1 cellular context compared by ENCODE assay signal in genomic region chr2:54572262-54572635, GRCh38.
A peak's percentile ranks its signal among the peaks of the same experiment; 100 is the strongest.
TF ChIP-seq lines count a peak whose summit lies in the region.

No MANE protein-coding gene starts in this region.

TF ChIP-seq in HEK293, 187 proteins besides CTCF, POLR2A, EP300 and RAD21 (continued from another document):
- TF ChIP-seq KLF16 (tag by site-specific recombination; IDR thresholded peaks at IDR 0.05), result no peak
- TF ChIP-seq, protein P1, sequence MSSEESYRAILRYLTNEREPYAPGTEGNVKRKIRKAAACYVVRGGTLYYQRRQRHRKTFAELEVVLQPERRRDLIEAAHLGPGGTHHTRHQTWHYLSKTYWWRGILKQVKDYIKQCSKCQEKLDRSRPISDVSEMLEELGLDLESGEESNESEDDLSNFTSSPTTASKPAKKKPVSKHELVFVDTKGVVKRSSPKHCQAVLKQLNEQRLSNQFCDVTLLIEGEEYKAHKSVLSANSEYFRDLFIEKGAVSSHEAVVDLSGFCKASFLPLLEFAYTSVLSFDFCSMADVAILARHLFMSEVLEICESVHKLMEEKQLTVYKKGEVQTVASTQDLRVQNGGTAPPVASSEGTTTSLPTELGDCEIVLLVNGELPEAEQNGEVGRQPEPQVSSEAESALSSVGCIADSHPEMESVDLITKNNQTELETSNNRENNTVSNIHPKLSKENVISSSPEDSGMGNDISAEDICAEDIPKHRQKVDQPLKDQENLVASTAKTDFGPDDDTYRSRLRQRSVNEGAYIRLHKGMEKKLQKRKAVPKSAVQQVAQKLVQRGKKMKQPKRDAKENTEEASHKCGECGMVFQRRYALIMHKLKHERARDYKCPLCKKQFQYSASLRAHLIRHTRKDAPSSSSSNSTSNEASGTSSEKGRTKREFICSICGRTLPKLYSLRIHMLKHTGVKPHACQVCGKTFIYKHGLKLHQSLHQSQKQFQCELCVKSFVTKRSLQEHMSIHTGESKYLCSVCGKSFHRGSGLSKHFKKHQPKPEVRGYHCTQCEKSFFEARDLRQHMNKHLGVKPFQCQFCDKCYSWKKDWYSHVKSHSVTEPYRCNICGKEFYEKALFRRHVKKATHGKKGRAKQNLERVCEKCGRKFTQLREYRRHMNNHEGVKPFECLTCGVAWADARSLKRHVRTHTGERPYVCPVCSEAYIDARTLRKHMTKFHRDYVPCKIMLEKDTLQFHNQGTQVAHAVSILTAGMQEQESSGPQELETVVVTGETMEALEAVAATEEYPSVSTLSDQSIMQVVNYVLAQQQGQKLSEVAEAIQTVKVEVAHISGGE (tag by site-specific recombination; conservative IDR thresholded peaks at IDR 0.05; ENCODE audit: low read depth), result no peak
- TF ChIP-seq ZNF664 (tag by site-specific recombination; IDR thresholded peaks at IDR 0.05), result no peak
- TF ChIP-seq ZNF843 (tag by site-specific recombination; IDR thresholded peaks at IDR 0.05), result peak; percentile 94
- no peak for TF ChIP-seq ZNF248 (tag by site-specific recombination; IDR thresholded peaks at IDR 0.05)
- peak; percentile 70 for TF ChIP-seq ZNF629 (tag by site-specific recombination; IDR thresholded peaks at IDR 0.05)
- TF ChIP-seq ZNF211 (tag by site-specific recombination; IDR thresholded peaks at IDR 0.05; ENCODE audit: low read depth), result no peak
- no peak for TF ChIP-seq ZNF223 (tag by site-specific recombination; IDR thresholded peaks at IDR 0.05)
- no peak for TF ChIP-seq ZNF792 (tag by site-specific recombination; IDR thresholded peaks at IDR 0.05)
- TF ChIP-seq, protein P2, sequence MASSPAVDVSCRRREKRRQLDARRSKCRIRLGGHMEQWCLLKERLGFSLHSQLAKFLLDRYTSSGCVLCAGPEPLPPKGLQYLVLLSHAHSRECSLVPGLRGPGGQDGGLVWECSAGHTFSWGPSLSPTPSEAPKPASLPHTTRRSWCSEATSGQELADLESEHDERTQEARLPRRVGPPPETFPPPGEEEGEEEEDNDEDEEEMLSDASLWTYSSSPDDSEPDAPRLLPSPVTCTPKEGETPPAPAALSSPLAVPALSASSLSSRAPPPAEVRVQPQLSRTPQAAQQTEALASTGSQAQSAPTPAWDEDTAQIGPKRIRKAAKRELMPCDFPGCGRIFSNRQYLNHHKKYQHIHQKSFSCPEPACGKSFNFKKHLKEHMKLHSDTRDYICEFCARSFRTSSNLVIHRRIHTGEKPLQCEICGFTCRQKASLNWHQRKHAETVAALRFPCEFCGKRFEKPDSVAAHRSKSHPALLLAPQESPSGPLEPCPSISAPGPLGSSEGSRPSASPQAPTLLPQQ (tag by site-specific recombination; IDR thresholded peaks at IDR 0.05), result no peak
- peak; percentile 70; the same call in 1 of the 2 replicates for TF ChIP-seq BCL11A (tag by site-specific recombination; IDR thresholded peaks at IDR 0.05; ENCODE audit: low read depth)
- TF ChIP-seq ZBTB1 (tag by site-specific recombination; IDR thresholded peaks at IDR 0.05), result no peak
- TF ChIP-seq, protein P3, sequence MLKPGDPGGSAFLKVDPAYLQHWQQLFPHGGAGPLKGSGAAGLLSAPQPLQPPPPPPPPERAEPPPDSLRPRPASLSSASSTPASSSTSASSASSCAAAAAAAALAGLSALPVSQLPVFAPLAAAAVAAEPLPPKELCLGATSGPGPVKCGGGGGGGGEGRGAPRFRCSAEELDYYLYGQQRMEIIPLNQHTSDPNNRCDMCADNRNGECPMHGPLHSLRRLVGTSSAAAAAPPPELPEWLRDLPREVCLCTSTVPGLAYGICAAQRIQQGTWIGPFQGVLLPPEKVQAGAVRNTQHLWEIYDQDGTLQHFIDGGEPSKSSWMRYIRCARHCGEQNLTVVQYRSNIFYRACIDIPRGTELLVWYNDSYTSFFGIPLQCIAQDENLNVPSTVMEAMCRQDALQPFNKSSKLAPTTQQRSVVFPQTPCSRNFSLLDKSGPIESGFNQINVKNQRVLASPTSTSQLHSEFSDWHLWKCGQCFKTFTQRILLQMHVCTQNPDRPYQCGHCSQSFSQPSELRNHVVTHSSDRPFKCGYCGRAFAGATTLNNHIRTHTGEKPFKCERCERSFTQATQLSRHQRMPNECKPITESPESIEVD (tag by site-specific recombination; IDR thresholded peaks at IDR 0.05), result peak; percentile 99
- peak; percentile 40; the same call in 1 of the 2 replicates for TF ChIP-seq ZNF2 (tag by site-specific recombination; IDR thresholded peaks at IDR 0.05)
- TF ChIP-seq ZNF138 (tag by site-specific recombination; IDR thresholded peaks at IDR 0.05; ENCODE audit: borderline replicate concordance), result no peak
- TF ChIP-seq ZBTB7A (tag by site-specific recombination; IDR thresholded peaks at IDR 0.05; ENCODE audit: low read depth), result no peak
- no peak for TF ChIP-seq ZNF175 (tag by site-specific recombination; IDR thresholded peaks at IDR 0.05)
- TF ChIP-seq SP3 (tag by site-specific recombination; IDR thresholded peaks at IDR 0.05), result no peak
- no peak for TF ChIP-seq ZIC2 (tag by site-specific recombination; IDR thresholded peaks at IDR 0.05)
- TF ChIP-seq GLI4 (tag by site-specific recombination; IDR thresholded peaks at IDR 0.05), result no peak
- no peak for TF ChIP-seq ZNF791 (tag by site-specific recombination; IDR thresholded peaks at IDR 0.05)
- TF ChIP-seq ZNF654 (tag by site-specific recombination; IDR thresholded peaks at IDR 0.05; ENCODE audit: low read depth), result no peak
- no peak for TF ChIP-seq ZNF423 (tag by site-specific recombination; IDR thresholded peaks at IDR 0.05)
- TF ChIP-seq HOXA7 (CRISPR knock-in tag; IDR thresholded peaks at IDR 0.05; ENCODE audit: borderline replicate concordance), result no peak
- TF ChIP-seq ZNF155 (tag by site-specific recombination; IDR thresholded peaks at IDR 0.05), result no peak
- no peak for TF ChIP-seq ZNF544 (tag by site-specific recombination; IDR thresholded peaks at IDR 0.05)
- TF ChIP-seq KLF9 (tag by site-specific recombination; IDR thresholded peaks at IDR 0.05; ENCODE audit: low read depth), result no peak
- TF ChIP-seq, protein P4, sequence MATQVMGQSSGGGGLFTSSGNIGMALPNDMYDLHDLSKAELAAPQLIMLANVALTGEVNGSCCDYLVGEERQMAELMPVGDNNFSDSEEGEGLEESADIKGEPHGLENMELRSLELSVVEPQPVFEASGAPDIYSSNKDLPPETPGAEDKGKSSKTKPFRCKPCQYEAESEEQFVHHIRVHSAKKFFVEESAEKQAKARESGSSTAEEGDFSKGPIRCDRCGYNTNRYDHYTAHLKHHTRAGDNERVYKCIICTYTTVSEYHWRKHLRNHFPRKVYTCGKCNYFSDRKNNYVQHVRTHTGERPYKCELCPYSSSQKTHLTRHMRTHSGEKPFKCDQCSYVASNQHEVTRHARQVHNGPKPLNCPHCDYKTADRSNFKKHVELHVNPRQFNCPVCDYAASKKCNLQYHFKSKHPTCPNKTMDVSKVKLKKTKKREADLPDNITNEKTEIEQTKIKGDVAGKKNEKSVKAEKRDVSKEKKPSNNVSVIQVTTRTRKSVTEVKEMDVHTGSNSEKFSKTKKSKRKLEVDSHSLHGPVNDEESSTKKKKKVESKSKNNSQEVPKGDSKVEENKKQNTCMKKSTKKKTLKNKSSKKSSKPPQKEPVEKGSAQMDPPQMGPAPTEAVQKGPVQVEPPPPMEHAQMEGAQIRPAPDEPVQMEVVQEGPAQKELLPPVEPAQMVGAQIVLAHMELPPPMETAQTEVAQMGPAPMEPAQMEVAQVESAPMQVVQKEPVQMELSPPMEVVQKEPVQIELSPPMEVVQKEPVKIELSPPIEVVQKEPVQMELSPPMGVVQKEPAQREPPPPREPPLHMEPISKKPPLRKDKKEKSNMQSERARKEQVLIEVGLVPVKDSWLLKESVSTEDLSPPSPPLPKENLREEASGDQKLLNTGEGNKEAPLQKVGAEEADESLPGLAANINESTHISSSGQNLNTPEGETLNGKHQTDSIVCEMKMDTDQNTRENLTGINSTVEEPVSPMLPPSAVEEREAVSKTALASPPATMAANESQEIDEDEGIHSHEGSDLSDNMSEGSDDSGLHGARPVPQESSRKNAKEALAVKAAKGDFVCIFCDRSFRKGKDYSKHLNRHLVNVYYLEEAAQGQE (tag by site-specific recombination; IDR thresholded peaks at IDR 0.05), result no peak
- no peak for TF ChIP-seq SP2 (tag by site-specific recombination; IDR thresholded peaks at IDR 0.05)
- TF ChIP-seq ZNF433 (tag by site-specific recombination; IDR thresholded peaks at IDR 0.05; ENCODE audit: low read depth), result no peak
- no peak for TF ChIP-seq ZFHX2 (tag by site-specific recombination; conservative IDR thresholded peaks at IDR 0.05)
- TF ChIP-seq ZNF266 (tag by site-specific recombination; IDR thresholded peaks at IDR 0.05; ENCODE audit: low read depth), result no peak
- TF ChIP-seq, protein P5, sequence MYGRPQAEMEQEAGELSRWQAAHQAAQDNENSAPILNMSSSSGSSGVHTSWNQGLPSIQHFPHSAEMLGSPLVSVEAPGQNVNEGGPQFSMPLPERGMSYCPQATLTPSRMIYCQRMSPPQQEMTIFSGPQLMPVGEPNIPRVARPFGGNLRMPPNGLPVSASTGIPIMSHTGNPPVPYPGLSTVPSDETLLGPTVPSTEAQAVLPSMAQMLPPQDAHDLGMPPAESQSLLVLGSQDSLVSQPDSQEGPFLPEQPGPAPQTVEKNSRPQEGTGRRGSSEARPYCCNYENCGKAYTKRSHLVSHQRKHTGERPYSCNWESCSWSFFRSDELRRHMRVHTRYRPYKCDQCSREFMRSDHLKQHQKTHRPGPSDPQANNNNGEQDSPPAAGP (tag by site-specific recombination; IDR thresholded peaks at IDR 0.05), result peak; percentile 91
- no peak for TF ChIP-seq ZNF549 (tag by site-specific recombination; IDR thresholded peaks at IDR 0.05)
- TF ChIP-seq, protein P6, sequence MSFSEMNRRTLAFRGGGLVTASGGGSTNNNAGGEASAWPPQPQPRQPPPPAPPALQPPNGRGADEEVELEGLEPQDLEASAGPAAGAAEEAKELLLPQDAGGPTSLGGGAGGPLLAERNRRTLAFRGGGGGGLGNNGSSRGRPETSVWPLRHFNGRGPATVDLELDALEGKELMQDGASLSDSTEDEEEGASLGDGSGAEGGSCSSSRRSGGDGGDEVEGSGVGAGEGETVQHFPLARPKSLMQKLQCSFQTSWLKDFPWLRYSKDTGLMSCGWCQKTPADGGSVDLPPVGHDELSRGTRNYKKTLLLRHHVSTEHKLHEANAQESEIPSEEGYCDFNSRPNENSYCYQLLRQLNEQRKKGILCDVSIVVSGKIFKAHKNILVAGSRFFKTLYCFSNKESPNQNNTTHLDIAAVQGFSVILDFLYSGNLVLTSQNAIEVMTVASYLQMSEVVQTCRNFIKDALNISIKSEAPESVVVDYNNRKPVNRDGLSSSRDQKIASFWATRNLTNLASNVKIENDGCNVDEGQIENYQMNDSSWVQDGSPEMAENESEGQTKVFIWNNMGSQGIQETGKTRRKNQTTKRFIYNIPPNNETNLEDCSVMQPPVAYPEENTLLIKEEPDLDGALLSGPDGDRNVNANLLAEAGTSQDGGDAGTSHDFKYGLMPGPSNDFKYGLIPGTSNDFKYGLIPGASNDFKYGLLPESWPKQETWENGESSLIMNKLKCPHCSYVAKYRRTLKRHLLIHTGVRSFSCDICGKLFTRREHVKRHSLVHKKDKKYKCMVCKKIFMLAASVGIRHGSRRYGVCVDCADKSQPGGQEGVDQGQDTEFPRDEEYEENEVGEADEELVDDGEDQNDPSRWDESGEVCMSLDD (tag by site-specific recombination; IDR thresholded peaks at IDR 0.05), result no peak
- TF ChIP-seq ZFP69B (tag by site-specific recombination; IDR thresholded peaks at IDR 0.05), result no peak
- TF ChIP-seq ZSCAN16 (tag by site-specific recombination; IDR thresholded peaks at IDR 0.05), result no peak
- no peak for TF ChIP-seq YY2 (tag by site-specific recombination; IDR thresholded peaks at IDR 0.05)
- TF ChIP-seq ZNF140 (tag by site-specific recombination; IDR thresholded peaks at IDR 0.05), result no peak
- TF ChIP-seq ZNF121 (tag by site-specific recombination; IDR thresholded peaks at IDR 0.05), result no peak
- no peak for TF ChIP-seq ZNF311 (tag by site-specific recombination; IDR thresholded peaks at IDR 0.05; ENCODE audit: borderline replicate concordance)
- peak; percentile 40; the same call in 1 of the 2 replicates for TF ChIP-seq ZNF394 (tag by site-specific recombination; IDR thresholded peaks at IDR 0.05; ENCODE audit: borderline replicate concordance)
